ENCODE assay signal across 16 cellular contexts in the genomic region with DNA sequence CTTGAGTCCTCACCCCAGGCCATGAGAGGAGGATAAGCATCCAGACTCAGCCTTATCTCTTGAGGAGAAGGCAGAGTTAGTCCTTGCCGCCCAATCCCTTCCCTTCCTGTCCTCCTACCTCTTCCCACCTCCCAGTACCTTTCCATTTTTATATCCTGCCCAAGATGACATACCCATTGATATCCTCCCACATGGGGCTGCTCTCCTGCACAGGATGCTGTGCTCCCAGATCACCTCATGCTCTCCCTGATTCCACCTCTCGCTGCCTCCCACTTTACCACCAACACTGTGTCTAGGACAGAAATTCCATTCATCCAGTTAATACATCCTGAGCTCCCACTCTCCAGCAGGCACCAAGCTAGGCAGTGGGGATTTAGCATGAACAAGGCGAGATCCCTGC.
"Had no signal": no experiment of that assay in that cellular context is flagged by ENCODE, and none has a peak within 500 bp of the region (broad histone marks: within the 10 kb centered on the region; RNA-seq: fewer than 3 reads in every experiment).

No MANE protein-coding gene starts in this region.

- H3K9me3 Mint-ChIP-seq: activated naive CD8-positive, alpha-beta T cell treated with anti-CD3 and anti-CD28 coated beads, Interleukin-2, amount 10 ng/mL, durations not matched to agents 7 days and 5 days; naive thymus-derived CD8-positive, alpha-beta T cell had no signal

- FAIRE-seq: keratinocyte had no signal

- H3K4me3 Mint-ChIP-seq: activated naive CD8-positive, alpha-beta T cell treated with anti-CD3 and anti-CD28 coated beads, Interleukin-2, amount 10 ng/mL, durations not matched to agents 7 days and 5 days; naive thymus-derived CD8-positive, alpha-beta T cell had no signal

- H3K27me3 ChIP-seq: dorsolateral prefrontal cortex, left lung had no signal

- H3K4me1 Mint-ChIP-seq: activated naive CD8-positive, alpha-beta T cell treated with anti-CD3 and anti-CD28 coated beads, Interleukin-2, amount 10 ng/mL, durations not matched to agents 7 days and 5 days; naive thymus-derived CD8-positive, alpha-beta T cell had no signal

- DNase-seq: activated CD4-positive, CD25-positive, alpha-beta regulatory T cell treated with anti-CD3 and anti-CD28 coated beads, Interleukin-2, amount 50 U/mL, for 72 hours; activated naive CD4-positive, alpha-beta T cell; activated naive CD8-positive, alpha-beta T cell treated with anti-CD3 and anti-CD28 coated beads, Interleukin-2, amount 10 ng/mL, durations not matched to agents 7 days and 5 days; activated T-cell treated with anti-CD3 and anti-CD28 coated beads for 4 hours; aorta; dorsolateral prefrontal cortex; hippocampal formation; left lung; mammary epithelial cell; naive thymus-derived CD8-positive, alpha-beta T cell; right cardiac atrium; stimulated activated CD4-positive, alpha-beta T cell treated with anti-CD3 and anti-CD28 coated beads, Interleukin-12 subunit alpha, Interleukin-12 subunit beta, amount 100 ng/mL, for 4 hours; stimulated activated CD4-positive, alpha-beta T cell treated with anti-CD3 and anti-CD28 coated beads, Interleukin-2, amount 100 ng/mL, for 24 hours; T-helper 9 cell had no signal

- H3K27ac ChIP-seq: dorsolateral prefrontal cortex, left lung, SK-N-MC had no signal

- H3K9me3 ChIP-seq: left lung had no signal

- H3K4me1 ChIP-seq: left lung had no signal

- ATAC-seq: left lung; naive thymus-derived CD8-positive, alpha-beta T cell; right cardiac atrium had no signal

- H3K4me3 ChIP-seq: dorsolateral prefrontal cortex, left lung, SK-N-MC had no signal

- H3K36me3 ChIP-seq: left lung had no signal

- H3K36me3 Mint-ChIP-seq: activated naive CD8-positive, alpha-beta T cell treated with anti-CD3 and anti-CD28 coated beads, Interleukin-2, amount 10 ng/mL, durations not matched to agents 7 days and 5 days; naive thymus-derived CD8-positive, alpha-beta T cell had no signal

- H3K27ac Mint-ChIP-seq: activated naive CD8-positive, alpha-beta T cell treated with anti-CD3 and anti-CD28 coated beads, Interleukin-2, amount 10 ng/mL, durations not matched to agents 7 days and 5 days; naive thymus-derived CD8-positive, alpha-beta T cell had no signal
